ENCODE assay signal across 12 cellular contexts in the genomic region with DNA sequence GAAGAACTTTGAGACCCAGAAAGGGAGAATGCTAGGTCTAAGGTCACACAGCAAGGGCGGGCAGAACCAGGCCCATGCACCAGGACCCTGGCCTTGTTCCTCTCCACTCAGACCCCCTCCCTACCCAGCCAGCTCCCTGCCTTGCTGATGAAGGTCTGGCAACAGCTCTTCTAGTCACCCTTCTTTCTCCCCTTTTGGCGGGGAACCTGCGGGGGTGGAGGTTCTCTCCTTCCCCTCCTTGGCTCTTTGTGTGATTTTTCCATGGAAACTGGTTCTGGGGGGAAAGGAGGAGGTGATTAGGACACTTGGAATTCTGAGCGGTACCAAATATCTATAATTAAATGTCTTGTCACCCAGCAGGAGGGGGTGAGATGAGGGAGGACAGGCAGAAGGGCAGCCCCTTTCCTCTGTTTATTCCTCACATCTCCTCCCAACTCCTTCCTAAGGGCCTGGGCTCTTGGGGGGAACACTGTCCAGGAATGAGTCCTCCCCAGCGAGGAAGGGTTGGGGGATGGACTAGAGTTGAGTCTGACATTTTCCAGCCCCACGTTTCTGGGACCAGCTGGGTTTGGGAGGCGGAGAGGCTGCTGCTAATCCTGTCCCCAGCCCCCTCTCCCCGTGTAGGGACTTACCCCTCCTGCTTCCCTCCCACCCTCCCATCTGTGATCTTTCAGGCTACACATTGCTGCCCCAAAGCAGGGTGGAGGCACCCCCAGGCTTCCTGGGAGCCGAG. TPM values are rescaled to one million over a fixed set of nuclear protein-coding genes. Genes with fewer than 3 reads are reported as not detected.
DNase-seq lines count a peak whose midpoint lies in the region; ATAC-seq and TF ChIP-seq lines count a peak whose summit lies in the region.
"Had no signal": no experiment of that assay in that cellular context is flagged by ENCODE, and none has a peak within 500 bp of the region (broad histone marks: within the 10 kb centered on the region; RNA-seq: fewer than 3 reads in every experiment).

No MANE protein-coding gene starts in this region.

- peaks cover 2% of the 10 kb centered on the region for H3K27me3 Mint-ChIP-seq in endodermal cell (ENCODE audit: insufficient read depth)

- CTCF ChIA-PET in AG04449 (lab: Yijun Ruan, JAX), result interaction anchor here (1.0 to 28.8 kb wide), 8 partner anchors 9 to 78 kb away, joined by 4 to 605 read pairs (median 12); no protein-coding TSS in a partner anchor

- H3K9ac ChIP-seq in endodermal cell (ENCODE audit: extremely low read depth, low read length, poor library complexity, severe bottlenecking), result no peak overlapping the region

- no peaks in the 10 kb centered on the region for H3K27me3 ChIP-seq in prostate gland (replicated peaks; ENCODE audit: insufficient read depth)
- H3K27me3 ChIP-seq in endodermal cell (ENCODE audit: control insufficient read depth, insufficient read depth, low read length, poor library complexity, severe bottlenecking), result no peaks in the 10 kb centered on the region
- H3K27me3 ChIP-seq: BE2C had no signal

- TF ChIP-seq CTCF in AG04449 (IDR thresholded peaks at IDR 0.05; ENCODE audit: insufficient read depth, low read length, missing control alignments), result no peak
- no peak for TF ChIP-seq CTCF in foreskin fibroblast (IDR thresholded peaks at IDR 0.05; ENCODE audit: low read depth, low read length)
- no peak for TF ChIP-seq CTCF in prostate gland (IDR thresholded peaks at IDR 0.05)
- TF ChIP-seq CTCF in endodermal cell (conservative IDR thresholded peaks at IDR 0.05), result no peak

- H3K36me3 ChIP-seq in prostate gland (no peaks in the 10 kb centered on the region), endodermal cell (ENCODE audit: control insufficient read depth, insufficient read depth, low read length) (peaks cover 7% of the 10 kb centered on the region)
- H3K36me3 ChIP-seq: BE2C had no signal

- H3K4me3 Mint-ChIP-seq in endodermal cell, result no peak overlapping the region

- DNase-seq in AG04449 (ENCODE audit: low read depth, low spot score) (no peak), NCI-H2227 (lab: John Stamatoyannopoulos, UW; ENCODE audit: unreplicated experiment) (peak; percentile 44), foreskin fibroblast (no peak), prostate gland (ENCODE audit: low spot score) (no peak), endodermal cell (no peak)
- no peak for DNase-seq in effector CD8-positive, alpha-beta T cell (lab: John Stamatoyannopoulos, UW)
- DNase-seq: activated naive CD4-positive, alpha-beta T cell; BE2C; NCI-H2107; retina had no signal

- no peaks in the 10 kb centered on the region for H3K9me3 ChIP-seq in prostate gland
- no peaks in the 10 kb centered on the region for H3K9me3 ChIP-seq in endodermal cell (ENCODE audit: control insufficient read depth, low read length)
- H3K9me3 ChIP-seq: BE2C had no signal

- POLR2A ChIA-PET in AG04449 (lab: Yijun Ruan, JAX), result interaction anchor here (1.4 to 3.2 kb wide), 2 partner anchors 11 to 15 kb away, joined by 7 to 17 read pairs; no protein-coding TSS in a partner anchor

- H3K4me1 ChIP-seq in prostate gland (replicated peaks) (peaks cover 6% of the 10 kb centered on the region), endodermal cell (ENCODE audit: control insufficient read depth, insufficient read depth, low read length) (peaks cover 26% of the 10 kb centered on the region)
- H3K4me1 ChIP-seq: BE2C had no signal

- intact Hi-C loops in prostate gland (cut with DNase I), result no loop called here

- H3K36me3 Mint-ChIP-seq in endodermal cell (ENCODE audit: low read depth), result peaks cover 26% of the 10 kb centered on the region

- H3K4me1 Mint-ChIP-seq in endodermal cell, result peaks cover 24% of the 10 kb centered on the region

- WGBS in prostate gland, result 39% methylated on average over 9 of the region's 9 CpGs
- WGBS in endodermal cell (ENCODE audit: insufficient coverage in 1 of 2, insufficient read length in 1 of 2), 2 experiments, result 73 to 86% methylated on average over 2 to 8 of the region's 9 CpGs

- no peak for ATAC-seq in HG03571 (IDR thresholded peaks at IDR 0.05; ENCODE audit: unreplicated experiment)
- ATAC-seq in HG03460 (IDR thresholded peaks at IDR 0.05; ENCODE audit: unreplicated experiment), result no peak

- no peaks in the 10 kb centered on the region for H3K9me3 Mint-ChIP-seq in endodermal cell

- H3K4me3 ChIP-seq in AG04449 (ENCODE audit: low read depth, low read length), result peak overlapping the region; percentile 19
- H3K4me3 ChIP-seq in foreskin fibroblast (ENCODE audit: low read depth in 1 of 2, low read length in 2 of 2), result peak overlapping the region; percentile 29 to 88
- H3K4me3 ChIP-seq in prostate gland, result no peak overlapping the region
- H3K4me3 ChIP-seq in endodermal cell (ENCODE audit: low read length), result no peak overlapping the region

- H3K27ac ChIP-seq in prostate gland (peak overlapping the region; percentile 54 to 97), endodermal cell (ENCODE audit: low read depth, low read length) (no peak overlapping the region)

- H3K27ac Mint-ChIP-seq in endodermal cell, result no peak overlapping the region

- TF ChIP-seq POLR2A in prostate gland (IDR thresholded peaks at IDR 0.05), result no peak

RNA-seq across cellular contexts. Expression of a gene that starts 7.4 kb away (rescaled TPM):
- total RNA-seq in prostate gland, result 10 to 100 TPM; 34.0 to 66.9 TPM
- 10 to 100 TPM; 31.0 to 39.0 TPM for total RNA-seq in endodermal cell
- 52.4 TPM for polyA plus RNA-seq in endodermal cell (2013, experiment 1 of 2)
- polyA plus RNA-seq in endodermal cell (2013, experiment 2 of 2), result 45.3 TPM

RNA-seq across cellular contexts. Expression of a gene that starts 43.3 kb away (rescaled TPM):
- total RNA-seq in prostate gland (1 to 10 TPM in 1 of 2 donors, under 1 TPM in 1; 0.64 to 3.5 TPM), endodermal cell (under 1 TPM; 0.31 to 0.37 TPM)
- 0.11 TPM for polyA plus RNA-seq in endodermal cell (2013, experiment 1 of 2)
- polyA plus RNA-seq in endodermal cell (2013, experiment 2 of 2), result not detected

Comparison
In these comparisons a context has a peak if more than half of its experiments do, and no peak if none do; other contexts are left out.
1. H3K4me3 ChIP-seq: peak in AG04449 (single experiment) and foreskin fibroblast (2 of 2); none in prostate gland (0 of 2) and endodermal cell (single experiment).